ENCODE assay signal across 19 cellular contexts in the genomic region with DNA sequence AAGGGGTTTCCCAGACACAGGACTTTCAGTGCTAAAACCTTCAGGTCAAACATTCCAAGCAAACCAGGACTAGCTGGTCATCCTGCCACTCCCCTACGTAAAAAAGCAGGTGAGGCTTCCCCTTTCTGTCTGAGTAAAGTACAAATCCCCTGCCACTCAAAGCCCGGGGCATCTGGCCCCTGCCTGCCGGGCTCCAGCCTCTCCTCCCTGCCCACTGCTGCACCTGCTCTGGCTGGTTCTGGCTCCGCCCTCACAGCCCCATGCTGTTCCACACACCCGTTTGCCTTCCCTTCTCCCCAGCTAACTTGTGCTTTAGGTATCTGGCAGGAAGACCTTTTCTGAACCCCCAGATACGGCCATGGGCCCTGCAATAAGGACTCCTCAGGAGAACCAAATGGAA. TPM values are rescaled to one million over a fixed set of nuclear protein-coding genes. Genes with fewer than 3 reads are reported as not detected.
DNase-seq lines count a peak whose midpoint lies in the region; ATAC-seq, FAIRE-seq and TF ChIP-seq lines count a peak whose summit lies in the region.
"Had no signal": no experiment of that assay in that cellular context is flagged by ENCODE, and none has a peak within 500 bp of the region (broad histone marks: within the 10 kb centered on the region; RNA-seq: fewer than 3 reads in every experiment).

No MANE protein-coding gene starts in this region.

- no peaks in the 10 kb centered on the region for H3F3A ChIP-seq in MM.1S (ENCODE audit: insufficient read depth, low read length)
- H3F3A ChIP-seq in PC-3 (ENCODE audit: low read length, unreplicated experiment) = no peaks in the 10 kb centered on the region
- no peaks in the 10 kb centered on the region for H3F3A ChIP-seq in neural progenitor cell (ENCODE audit: low read depth)

- no peaks in the 10 kb centered on the region for H3K9me3 ChIP-seq in MM.1S (replicated peaks; ENCODE audit: insufficient read depth, low read length)
- no peaks in the 10 kb centered on the region for H3K9me3 ChIP-seq in PC-3 (ENCODE audit: low read length)
- H3K9me3 ChIP-seq in neural progenitor cell (ENCODE audit: low read depth) = no peaks in the 10 kb centered on the region
- H3K9me3 ChIP-seq: neutrophil had no signal

- H3K9me3 Mint-ChIP-seq in neural progenitor cell = no peaks in the 10 kb centered on the region
- H3K9me3 Mint-ChIP-seq in activated T-cell treated with anti-CD3 and anti-CD28 coated beads, Interleukin-2, amount 50 U/mL, for 72 hours = no peaks in the 10 kb centered on the region
- no peaks in the 10 kb centered on the region for H3K9me3 Mint-ChIP-seq in activated CD4-positive, alpha-beta memory T cell treated with anti-CD3 and anti-CD28 coated beads, Interleukin-2, amount 10 ng/mL, durations not matched to agents 7 days and 5 days
- H3K9me3 Mint-ChIP-seq: activated naive CD4-positive, alpha-beta T cell treated with anti-CD3 and anti-CD28 coated beads, Interleukin-2, amount 10 ng/mL, durations not matched to agents 7 days and 5 days; brain; memory B cell; stimulated activated naive B cell treated with anti-CD40 and anti-IgM and Interleukin-4, amounts not matched to agents 10 μg/mL and 1 μg/mL and 100 μg/mL, for 72 hours had no signal

- H4K20me1 ChIP-seq in MM.1S (ENCODE audit: insufficient read depth, low read length) (no peaks in the 10 kb centered on the region), PC-3 (ENCODE audit: low read length) (no peaks in the 10 kb centered on the region), neural progenitor cell (ENCODE audit: low read depth) (no peaks in the 10 kb centered on the region)

- H3K4me1 Mint-ChIP-seq in neural progenitor cell = peaks cover 3% of the 10 kb centered on the region
- no peaks in the 10 kb centered on the region for H3K4me1 Mint-ChIP-seq in activated T-cell treated with anti-CD3 and anti-CD28 coated beads, Interleukin-2, amount 50 U/mL, for 72 hours (ENCODE audit: low read depth)
- no peaks in the 10 kb centered on the region for H3K4me1 Mint-ChIP-seq in activated CD4-positive, alpha-beta memory T cell treated with anti-CD3 and anti-CD28 coated beads, Interleukin-2, amount 10 ng/mL, durations not matched to agents 7 days and 5 days
- H3K4me1 Mint-ChIP-seq: activated naive CD4-positive, alpha-beta T cell treated with anti-CD3 and anti-CD28 coated beads, Interleukin-2, amount 10 ng/mL, durations not matched to agents 7 days and 5 days; IgD-negative memory B cell; memory B cell; stimulated activated naive B cell treated with anti-CD40 and anti-IgM and Interleukin-4, amounts not matched to agents 10 μg/mL and 1 μg/mL and 100 μg/mL, for 72 hours had no signal

- DNase-seq in MM.1S (peak; percentile 26), NCI-H2107 treated with DMSO at 0.1 percent for 48 hours (lab: John Stamatoyannopoulos, UW; ENCODE audit: unreplicated experiment) (peak; percentile 94), PC-3 (peak; percentile 38), neural progenitor cell (ENCODE audit: low spot score) (peak; percentile 59), D721Med (ENCODE audit: insufficient read length, low spot score) (no peak), EL (no peak)
- DNase-seq in activated T-cell treated with anti-CD3 and anti-CD28 coated beads, Interleukin-2, amount 50 U/mL, for 72 hours = no peak
- DNase-seq in activated CD4-positive, alpha-beta memory T cell treated with anti-CD3 and anti-CD28 coated beads, Interleukin-2, amount 10 ng/mL, durations not matched to agents 7 days and 5 days = no peak
- DNase-seq: activated naive CD4-positive, alpha-beta T cell treated with anti-CD3 and anti-CD28 coated beads, Interleukin-2, amount 10 ng/mL, durations not matched to agents 7 days and 5 days; stimulated activated naive B cell treated with anti-CD40 and anti-IgM and Interleukin-4, amounts not matched to agents 10 μg/mL and 1 μg/mL and 100 μg/mL, for 72 hours had no signal

- H3K27ac Mint-ChIP-seq in neural progenitor cell = no peak overlapping the region
- H3K27ac Mint-ChIP-seq in activated T-cell treated with anti-CD3 and anti-CD28 coated beads, Interleukin-2, amount 50 U/mL, for 72 hours = no peak overlapping the region
- H3K27ac Mint-ChIP-seq in activated CD4-positive, alpha-beta memory T cell treated with anti-CD3 and anti-CD28 coated beads, Interleukin-2, amount 10 ng/mL, durations not matched to agents 7 days and 5 days = no peak overlapping the region
- H3K27ac Mint-ChIP-seq: activated naive CD4-positive, alpha-beta T cell treated with anti-CD3 and anti-CD28 coated beads, Interleukin-2, amount 10 ng/mL, durations not matched to agents 7 days and 5 days; brain; IgD-negative memory B cell; memory B cell; stimulated activated naive B cell treated with anti-CD40 and anti-IgM and Interleukin-4, amounts not matched to agents 10 μg/mL and 1 μg/mL and 100 μg/mL, for 72 hours had no signal

- no peak for FAIRE-seq in D721Med (lab: Jason Lieb, UNC)

- H3K4me1 ChIP-seq in MM.1S (ENCODE audit: low read length) = no peaks in the 10 kb centered on the region
- H3K4me1 ChIP-seq in PC-3 (ENCODE audit: insufficient read depth, low read length) = no peaks in the 10 kb centered on the region
- peaks cover 8% of the 10 kb centered on the region for H3K4me1 ChIP-seq in neural progenitor cell

- no peaks in the 10 kb centered on the region for H3K9me2 ChIP-seq in MM.1S (replicated peaks; ENCODE audit: insufficient read depth, low read length)
- no peaks in the 10 kb centered on the region for H3K9me2 ChIP-seq in PC-3 (replicated peaks; ENCODE audit: low read length)

- H3K27me3 ChIP-seq in MM.1S (replicated peaks; ENCODE audit: insufficient read depth, low read length) (no peaks in the 10 kb centered on the region), PC-3 (ENCODE audit: low read length) (peaks cover 11% of the 10 kb centered on the region; the same call in 1 of the 2 replicates), neural progenitor cell (no peaks in the 10 kb centered on the region)

- no peaks in the 10 kb centered on the region for H3K79me2 ChIP-seq in MM.1S (ENCODE audit: low read length)
- H3K79me2 ChIP-seq in PC-3 (ENCODE audit: low read length) = no peaks in the 10 kb centered on the region
- no peaks in the 10 kb centered on the region for H3K79me2 ChIP-seq in neural progenitor cell (ENCODE audit: low read depth)

- TF ChIP-seq CTCF in MM.1S (IDR thresholded peaks at IDR 0.05; ENCODE audit: low read length) (no peak), PC-3 (conservative IDR thresholded peaks at IDR 0.05; ENCODE audit: low read depth, low read length) (no peak), neural progenitor cell (IDR thresholded peaks at IDR 0.05) (no peak), D721Med (IDR thresholded peaks at IDR 0.05; ENCODE audit: insufficient read depth, missing control alignments) (no peak)

- H2AFZ ChIP-seq in MM.1S (ENCODE audit: low read length) (no peak overlapping the region), PC-3 (ENCODE audit: low read length) (peak overlapping the region; percentile 36; the same call in 1 of the 2 replicates), neural progenitor cell (replicated peaks) (no peak overlapping the region)

- no peak overlapping the region for H3K4me2 ChIP-seq in MM.1S (ENCODE audit: low read depth, low read length)
- H3K4me2 ChIP-seq in PC-3 (ENCODE audit: low read length) = no peak overlapping the region
- H3K4me2 ChIP-seq in neural progenitor cell = peak overlapping the region; percentile 29

- CTCF ChIA-PET in PC-3 (lab: Charles Lee) = no interaction called here
- CTCF ChIA-PET in activated CD4-positive, alpha-beta memory T cell treated with anti-CD3 and anti-CD28 coated beads, Interleukin-2, amount 10 ng/mL, durations not matched to agents 7 days and 5 days (lab: Charles Lee) = no interaction called here

- intact Hi-C loops in PC-3 (cut with micrococcal nuclease) = no loop called here

- H3K36me3 ChIP-seq in MM.1S (replicated peaks; ENCODE audit: insufficient read depth, low read length) = no peaks in the 10 kb centered on the region
- H3K36me3 ChIP-seq in PC-3 (ENCODE audit: low read depth, low read length) = no peaks in the 10 kb centered on the region
- H3K36me3 ChIP-seq in neural progenitor cell = no peaks in the 10 kb centered on the region
- H3K36me3 ChIP-seq: neutrophil had no signal

- no peak overlapping the region for H3K4me3 Mint-ChIP-seq in neural progenitor cell
- no peak overlapping the region for H3K4me3 Mint-ChIP-seq in activated T-cell treated with anti-CD3 and anti-CD28 coated beads, Interleukin-2, amount 50 U/mL, for 72 hours
- H3K4me3 Mint-ChIP-seq in activated CD4-positive, alpha-beta memory T cell treated with anti-CD3 and anti-CD28 coated beads, Interleukin-2, amount 10 ng/mL, durations not matched to agents 7 days and 5 days = no peak overlapping the region
- H3K4me3 Mint-ChIP-seq: activated naive CD4-positive, alpha-beta T cell treated with anti-CD3 and anti-CD28 coated beads, Interleukin-2, amount 10 ng/mL, durations not matched to agents 7 days and 5 days; brain; IgD-negative memory B cell; memory B cell; stimulated activated naive B cell treated with anti-CD40 and anti-IgM and Interleukin-4, amounts not matched to agents 10 μg/mL and 1 μg/mL and 100 μg/mL, for 72 hours had no signal

- peaks cover 9% of the 10 kb centered on the region for H3K27me3 Mint-ChIP-seq in neural progenitor cell (ENCODE audit: insufficient read depth, low read depth)
- peaks cover 62% of the 10 kb centered on the region for H3K27me3 Mint-ChIP-seq in activated T-cell treated with anti-CD3 and anti-CD28 coated beads, Interleukin-2, amount 50 U/mL, for 72 hours (ENCODE audit: low read depth)
- H3K27me3 Mint-ChIP-seq in activated CD4-positive, alpha-beta memory T cell treated with anti-CD3 and anti-CD28 coated beads, Interleukin-2, amount 10 ng/mL, durations not matched to agents 7 days and 5 days = peaks cover 50% of the 10 kb centered on the region

- H3K9ac ChIP-seq in MM.1S (ENCODE audit: low read length) (no peak overlapping the region), PC-3 (ENCODE audit: low read length) (no peak overlapping the region), neural progenitor cell (no peak overlapping the region)

- no peak overlapping the region for H3K27ac ChIP-seq in MM.1S (ENCODE audit: low read length)
- H3K27ac ChIP-seq in PC-3 (ENCODE audit: low read length) = no peak overlapping the region
- no peak overlapping the region for H3K27ac ChIP-seq in neural progenitor cell
- H3K27ac ChIP-seq: neutrophil, SK-N-MC had no signal

- no peaks in the 10 kb centered on the region for H3K36me3 Mint-ChIP-seq in neural progenitor cell
- no peaks in the 10 kb centered on the region for H3K36me3 Mint-ChIP-seq in activated T-cell treated with anti-CD3 and anti-CD28 coated beads, Interleukin-2, amount 50 U/mL, for 72 hours (ENCODE audit: insufficient read depth in 2 of 2)
- H3K36me3 Mint-ChIP-seq in activated CD4-positive, alpha-beta memory T cell treated with anti-CD3 and anti-CD28 coated beads, Interleukin-2, amount 10 ng/mL, durations not matched to agents 7 days and 5 days (ENCODE audit: low read depth) = no peaks in the 10 kb centered on the region
- H3K36me3 Mint-ChIP-seq: activated naive CD4-positive, alpha-beta T cell treated with anti-CD3 and anti-CD28 coated beads, Interleukin-2, amount 10 ng/mL, durations not matched to agents 7 days and 5 days; brain; memory B cell; stimulated activated naive B cell treated with anti-CD40 and anti-IgM and Interleukin-4, amounts not matched to agents 10 μg/mL and 1 μg/mL and 100 μg/mL, for 72 hours had no signal

- ATAC-seq in PC-3 = peak; percentile 58
- no peak for ATAC-seq in activated T-cell treated with anti-CD3 and anti-CD28 coated beads, Interleukin-2, amount 50 U/mL, for 72 hours (replicated peaks in 1 of 2)
- ATAC-seq: sciatic nerve; stimulated activated naive B cell treated with anti-CD40 and anti-IgM and Interleukin-4, amounts not matched to agents 10 μg/mL and 1 μg/mL and 100 μg/mL, for 72 hours had no signal

- POLR2A ChIA-PET in PC-3 (lab: Charles Lee; ENCODE audit: unreplicated experiment) = no interaction called here
- POLR2A ChIA-PET in activated CD4-positive, alpha-beta memory T cell treated with anti-CD3 and anti-CD28 coated beads, Interleukin-2, amount 10 ng/mL, durations not matched to agents 7 days and 5 days (lab: Charles Lee) = no interaction called here

- no peak overlapping the region for H3K4me3 ChIP-seq in MM.1S (ENCODE audit: low read length)
- no peak overlapping the region for H3K4me3 ChIP-seq in PC-3 (ENCODE audit: low read length)
- H3K4me3 ChIP-seq in neural progenitor cell = no peak overlapping the region
- H3K4me3 ChIP-seq: SK-N-MC had no signal

- no TSS peak for BruUV-seq in PC-3 (replicated peaks; lab: Mats Ljungman, UMichigan)

RNA-seq across cellular contexts. Expression of gene S100A7, which starts 23.3 kb away (rescaled TPM):
- not detected in 2 replicates for total RNA-seq in PC-3 (2014; rRNA removed)
- total RNA-seq in neural progenitor cell (ENCODE audit: low replicate concordance) = not detected in 2 replicates
- not detected for total RNA-seq in activated T-cell treated with anti-CD3 and anti-CD28 coated beads, Interleukin-2, amount 50 U/mL, for 72 hours
- not detected for total RNA-seq in activated CD4-positive, alpha-beta memory T cell treated with anti-CD3 and anti-CD28 coated beads, Interleukin-2, amount 10 ng/mL, durations not matched to agents 7 days and 5 days
- total RNA-seq: fibroblast of villous mesenchyme, NCI-H460, urinary bladder had no signal

RNA-seq across cellular contexts. Expression of gene S100A6, which starts 52.0 kb away (rescaled TPM):
- 1,818 and 2,572 TPM in 2 replicates for total RNA-seq in PC-3 (2014; rRNA removed)
- total RNA-seq in neural progenitor cell (ENCODE audit: low replicate concordance) = 0.34 TPM in 1 of 2 replicates, not detected in the other
- total RNA-seq in activated T-cell treated with anti-CD3 and anti-CD28 coated beads, Interleukin-2, amount 50 U/mL, for 72 hours = 100 to 1,000 TPM; 219 to 358 TPM
- total RNA-seq in activated CD4-positive, alpha-beta memory T cell treated with anti-CD3 and anti-CD28 coated beads, Interleukin-2, amount 10 ng/mL, durations not matched to agents 7 days and 5 days = 100 to 1,000 TPM; 781 to 799 TPM

RNA-seq across cellular contexts. Expression of gene S100A5, which starts 57.0 kb away (rescaled TPM):
- 2.5 and 6.3 TPM in 2 replicates for total RNA-seq in PC-3 (2014; rRNA removed)
- not detected in 2 replicates for total RNA-seq in neural progenitor cell (ENCODE audit: low replicate concordance)
- 1 to 10 TPM; 2.8 to 4.4 TPM for total RNA-seq in activated T-cell treated with anti-CD3 and anti-CD28 coated beads, Interleukin-2, amount 50 U/mL, for 72 hours
- total RNA-seq in activated CD4-positive, alpha-beta memory T cell treated with anti-CD3 and anti-CD28 coated beads, Interleukin-2, amount 10 ng/mL, durations not matched to agents 7 days and 5 days = 1 to 10 TPM; 2.2 to 4.7 TPM
- total RNA-seq: fibroblast of villous mesenchyme, sciatic nerve, urinary bladder had no signal

Comparison
In these comparisons a context has a peak if more than half of its experiments do, and no peak if none do; other contexts are left out.
1. DNase-seq: peak in MM.1S (single experiment), NCI-H2107 treated with DMSO at 0.1 percent for 48 hours (single experiment), PC-3 (single experiment) and neural progenitor cell (single experiment); none in D721Med (single experiment), activated T-cell treated with anti-CD3 and anti-CD28 coated beads, Interleukin-2, amount 50 U/mL, for 72 hours (0 of 2), EL (single experiment) and activated CD4-positive, alpha-beta memory T cell treated with anti-CD3 and anti-CD28 coated beads, Interleukin-2, amount 10 ng/mL, durations not matched to agents 7 days and 5 days (single experiment).
2. RNA of gene S100A6, which starts 52.0 kb away (total RNA-seq): 1,818 to 2,572 TPM in PC-3, 781 to 799 TPM in activated CD4-positive, alpha-beta memory T cell treated with anti-CD3 and anti-CD28 coated beads, Interleukin-2, amount 10 ng/mL, durations not matched to agents 7 days and 5 days and 219 to 358 TPM in activated T-cell treated with anti-CD3 and anti-CD28 coated beads, Interleukin-2, amount 50 U/mL, for 72 hours; 0.34 TPM in neural progenitor cell; every median in the first group is over 100 times any median in the second.